ENCODE assay signal across 11 cellular contexts in the genomic region with DNA sequence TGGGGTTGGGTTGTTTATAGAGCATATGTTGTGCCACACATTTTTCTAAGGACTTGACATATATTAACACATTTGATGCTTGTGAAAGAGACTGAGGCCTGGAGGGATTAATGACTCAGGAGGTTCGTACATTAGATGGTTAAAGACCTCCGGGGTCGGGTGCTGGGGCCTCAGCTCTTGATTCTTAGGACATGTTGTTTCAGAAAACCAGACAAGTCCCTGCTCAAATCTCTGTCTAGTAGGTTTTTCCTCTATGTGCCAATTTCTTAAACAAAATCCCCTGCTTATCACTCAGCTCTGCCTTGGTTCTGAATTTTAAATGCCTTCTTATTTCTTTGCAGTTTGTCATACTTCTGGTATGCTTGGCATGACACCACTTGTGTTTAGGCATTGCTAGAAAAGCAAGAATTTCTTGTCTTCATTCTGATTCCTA. TPM values are rescaled to one million over a fixed set of nuclear protein-coding genes. Genes with fewer than 3 reads are reported as not detected.
DNase-seq lines count a peak whose midpoint lies in the region; ATAC-seq, FAIRE-seq and TF ChIP-seq lines count a peak whose summit lies in the region.
"Had no signal": no experiment of that assay in that cellular context is flagged by ENCODE, and none has a peak within 500 bp of the region (broad histone marks: within the 10 kb centered on the region; RNA-seq: fewer than 3 reads in every experiment).

No MANE protein-coding gene starts in this region.

- no peak overlapping the region for H3K4me3 Mint-ChIP-seq in activated naive CD4-positive, alpha-beta T cell treated with anti-CD3 and anti-CD28 coated beads, Interleukin-2, amount 50 U/mL, for 24 hours
- H3K4me3 Mint-ChIP-seq in astrocyte (ENCODE audit: unreplicated experiment), result peak overlapping the region; percentile 46
- H3K4me3 Mint-ChIP-seq: stimulated activated naive B cell treated with anti-CD40 and anti-IgM and Interleukin-4, amounts not matched to agents 10 μg/mL and 1 μg/mL and 100 μg/mL, for 72 hours had no signal

- no peak for DNase-seq in activated naive CD4-positive, alpha-beta T cell treated with Interleukin-2 at 50 U/mL for 16 hours
- DNase-seq in astrocyte (ENCODE audit: low read depth) (peak; percentile 83), hepatic stellate cell (ENCODE audit: low spot score) (peak; percentile 67), upper lobe of right lung (no peak)
- DNase-seq: BE2C; stimulated activated naive B cell treated with anti-CD40 and anti-IgM and Interleukin-4, amounts not matched to agents 10 μg/mL and 1 μg/mL and 100 μg/mL, for 72 hours had no signal

- H4K20me1 ChIP-seq in astrocyte (ENCODE audit: insufficient read depth, low read length), result peaks cover 8% of the 10 kb centered on the region

- H3K27me3 Mint-ChIP-seq in activated naive CD4-positive, alpha-beta T cell treated with anti-CD3 and anti-CD28 coated beads, Interleukin-2, amount 50 U/mL, for 24 hours, result no peaks in the 10 kb centered on the region
- no peaks in the 10 kb centered on the region for H3K27me3 Mint-ChIP-seq in astrocyte (ENCODE audit: low read depth, unreplicated experiment)

- peak overlapping the region; percentile 73 for H3K27ac ChIP-seq in astrocyte (ENCODE audit: low read depth, low read length)
- H3K27ac ChIP-seq in upper lobe of right lung, result no peak overlapping the region

- peaks cover 32% of the 10 kb centered on the region for H3K36me3 Mint-ChIP-seq in activated naive CD4-positive, alpha-beta T cell treated with anti-CD3 and anti-CD28 coated beads, Interleukin-2, amount 50 U/mL, for 24 hours
- peaks cover 23% of the 10 kb centered on the region for H3K36me3 Mint-ChIP-seq in astrocyte (ENCODE audit: low read depth, unreplicated experiment)

- no peaks in the 10 kb centered on the region for H3K9me3 Mint-ChIP-seq in activated naive CD4-positive, alpha-beta T cell treated with anti-CD3 and anti-CD28 coated beads, Interleukin-2, amount 50 U/mL, for 24 hours
- no peaks in the 10 kb centered on the region for H3K9me3 Mint-ChIP-seq in astrocyte (ENCODE audit: unreplicated experiment)
- H3K9me3 Mint-ChIP-seq: stimulated activated naive B cell treated with anti-CD40 and anti-IgM and Interleukin-4, amounts not matched to agents 10 μg/mL and 1 μg/mL and 100 μg/mL, for 72 hours had no signal

- no peaks in the 10 kb centered on the region for H3K9me3 ChIP-seq in astrocyte (ENCODE audit: insufficient read depth, low read depth, low read length)
- H3K9me3 ChIP-seq in upper lobe of right lung, result no peaks in the 10 kb centered on the region
- H3K9me3 ChIP-seq: BE2C had no signal

- no peak for TF ChIP-seq CTCF in astrocyte (IDR thresholded peaks at IDR 0.05; ENCODE audit: insufficient read depth, low read depth, low read length)
- TF ChIP-seq CTCF in upper lobe of right lung (IDR thresholded peaks at IDR 0.05), result no peak

- H3K4me2 ChIP-seq in astrocyte (ENCODE audit: low read length), result peak overlapping the region; percentile 74

- ATAC-seq in upper lobe of right lung, result peak; percentile 2
- ATAC-seq in GM18517 (IDR thresholded peaks at IDR 0.05; ENCODE audit: unreplicated experiment), result no peak
- no peak for ATAC-seq in HG03095 (IDR thresholded peaks at IDR 0.05; ENCODE audit: unreplicated experiment)
- no peak for ATAC-seq in HG03039 (IDR thresholded peaks at IDR 0.05; ENCODE audit: unreplicated experiment)
- ATAC-seq: K562; stimulated activated naive B cell treated with anti-CD40 and anti-IgM and Interleukin-4, amounts not matched to agents 10 μg/mL and 1 μg/mL and 100 μg/mL, for 72 hours had no signal

- H3K27me3 ChIP-seq in astrocyte (ENCODE audit: insufficient read depth, low read length), result no peaks in the 10 kb centered on the region
- H3K27me3 ChIP-seq in upper lobe of right lung, result no peaks in the 10 kb centered on the region
- H3K27me3 ChIP-seq: BE2C had no signal

- H3K36me3 ChIP-seq in astrocyte (ENCODE audit: insufficient read depth, low read length) (peaks cover 18% of the 10 kb centered on the region), upper lobe of right lung (peaks cover 71% of the 10 kb centered on the region)
- H3K36me3 ChIP-seq: BE2C had no signal

- H3K4me3 ChIP-seq in astrocyte (ENCODE audit: insufficient read depth, low read depth, low read length), result no peak overlapping the region
- H3K4me3 ChIP-seq in upper lobe of right lung, result no peak overlapping the region
- H3K4me3 ChIP-seq: K562 had no signal

- intact Hi-C loops in upper lobe of right lung (cut with DNase I), result no loop called here

- H3K4me1 ChIP-seq in astrocyte (ENCODE audit: insufficient read depth, low read length) (peaks cover 36% of the 10 kb centered on the region), upper lobe of right lung (peaks cover 49% of the 10 kb centered on the region)
- H3K4me1 ChIP-seq: BE2C had no signal

- FAIRE-seq in astrocyte (lab: Jason Lieb, UNC), result peak; percentile 78
- FAIRE-seq: K562 had no signal

- peaks cover 99% of the 10 kb centered on the region for H3K4me1 Mint-ChIP-seq in activated naive CD4-positive, alpha-beta T cell treated with anti-CD3 and anti-CD28 coated beads, Interleukin-2, amount 50 U/mL, for 24 hours
- H3K4me1 Mint-ChIP-seq in astrocyte (ENCODE audit: low read depth, unreplicated experiment), result peaks cover 39% of the 10 kb centered on the region

- no peak overlapping the region for H2AFZ ChIP-seq in astrocyte (ENCODE audit: low read depth, low read length)

- peak overlapping the region; percentile 89 for H3K27ac Mint-ChIP-seq in activated naive CD4-positive, alpha-beta T cell treated with anti-CD3 and anti-CD28 coated beads, Interleukin-2, amount 50 U/mL, for 24 hours
- H3K27ac Mint-ChIP-seq in astrocyte (ENCODE audit: unreplicated experiment), result peak overlapping the region; percentile 94
- H3K27ac Mint-ChIP-seq: stimulated activated naive B cell treated with anti-CD40 and anti-IgM and Interleukin-4, amounts not matched to agents 10 μg/mL and 1 μg/mL and 100 μg/mL, for 72 hours had no signal

- peaks cover 50% of the 10 kb centered on the region for H3K79me2 ChIP-seq in astrocyte (ENCODE audit: insufficient read depth, low read length)

- peak overlapping the region; percentile 66 for H3K9ac ChIP-seq in astrocyte (ENCODE audit: low read length)

RNA-seq across cellular contexts. Expression of a gene that starts 5.8 kb away (rescaled TPM):
- 33.6 and 54.2 TPM in 2 replicates for total RNA-seq in astrocyte
- 68.9 TPM for total RNA-seq in upper lobe of right lung

RNA-seq across cellular contexts. Expression of a gene that starts 59.5 kb away (rescaled TPM):
- total RNA-seq in astrocyte, result not detected in 2 replicates
- not detected for total RNA-seq in upper lobe of right lung
- total RNA-seq: K562 had no signal

Comparison
In these comparisons a context has a peak if more than half of its experiments do, and no peak if none do; other contexts are left out.
1. DNase-seq: peak in astrocyte (single experiment) and hepatic stellate cell (single experiment); none in activated naive CD4-positive, alpha-beta T cell treated with Interleukin-2 at 50 U/mL for 16 hours (single experiment) and upper lobe of right lung (single experiment).